Comparison of ENCODE assay signal across 15 cellular contexts in genomic region chr6:5778317-5778857, GRCh38.
A peak's percentile ranks its signal among the peaks of the same experiment; 100 is the strongest.
DNase-seq lines count a peak whose midpoint lies in the region; ATAC-seq and TF ChIP-seq lines count a peak whose summit lies in the region.
"Had no signal": no experiment of that assay in that cellular context is flagged by ENCODE, and none has a peak within 500 bp of the region (broad histone marks: within the 10 kb centered on the region; RNA-seq: fewer than 3 reads in every experiment).

No MANE protein-coding gene starts in this region.

- TF ChIP-seq POLR2A in esophagus muscularis mucosa (IDR thresholded peaks at IDR 0.05; ENCODE audit: low read depth): no peak

- H3K27ac ChIP-seq in esophagus muscularis mucosa (replicated peaks in 1 of 4): no peak overlapping the region
- H3K27ac ChIP-seq: C4-2B, foreskin keratinocyte, HL-60, SK-N-MC had no signal

- intact Hi-C loops in esophagus muscularis mucosa (cut with DNase I): no loop called here
- intact Hi-C loops in Right ventricle myocardium superior (cut with DNase I): no loop called here

- no peaks in the 10 kb centered on the region for H3K27me3 ChIP-seq in esophagus muscularis mucosa
- H3K27me3 ChIP-seq: foreskin keratinocyte had no signal

- TF ChIP-seq EP300 in esophagus muscularis mucosa (IDR thresholded peaks at IDR 0.05): no peak

- no peaks in the 10 kb centered on the region for H3K9me3 ChIP-seq in esophagus muscularis mucosa

- 69% methylated on average over 7 of the region's 7 CpGs for WGBS in esophagus muscularis mucosa

- H3K36me3 ChIP-seq in esophagus muscularis mucosa: peaks cover 0 to 12% (median 0%) of the 10 kb centered on the region in 4 donors

- ATAC-seq in GM18499 (IDR thresholded peaks at IDR 0.05; ENCODE audit: insufficient read depth, unreplicated experiment): peak; percentile 87
- peak; percentile 93 for ATAC-seq in GM21360 (IDR thresholded peaks at IDR 0.05; ENCODE audit: unreplicated experiment)
- peak; percentile 88 for ATAC-seq in HG02973 (IDR thresholded peaks at IDR 0.05; ENCODE audit: unreplicated experiment)
- no peak for ATAC-seq in Right ventricle myocardium superior (ENCODE audit: poor library complexity)
- ATAC-seq: foreskin keratinocyte, left cardiac atrium had no signal

- H3K4me1 ChIP-seq in esophagus muscularis mucosa: peaks cover 0 to 12% (median 8%) of the 10 kb centered on the region in 4 donors
- H3K4me1 ChIP-seq: foreskin keratinocyte had no signal

- no peak for TF ChIP-seq CTCF in esophagus muscularis mucosa (IDR thresholded peaks at IDR 0.05)

- DNase-seq in NAMALWA (ENCODE audit: low spot score) (peak; percentile 5), esophagus muscularis mucosa (ENCODE audit: extremely low spot score) (no peak), Right ventricle myocardium superior (no peak), hippocampal formation (lab: John Stamatoyannopoulos, UW) (no peak)
- no peak for DNase-seq in stimulated activated CD4-positive, alpha-beta T cell treated with anti-CD3 and anti-CD28 coated beads, Interleukin-4, amount 100 ng/mL, for 1 hour
- DNase-seq: activated CD4-positive, alpha-beta T cell treated with anti-CD3 and anti-CD28 coated beads, Interleukin-2, amount 10 ng/mL, durations not matched to agents 24 days and 14 days; foreskin keratinocyte; left cardiac atrium; stimulated activated naive CD4-positive, alpha-beta T cell had no signal

- H3K4me3 ChIP-seq in esophagus muscularis mucosa: no peak overlapping the region
- H3K4me3 ChIP-seq: SK-N-MC had no signal
